In genomic region chr1:145281037-145281727, GRCh38 we compare ENCODE assay signal across 1 cellular context.
TF ChIP-seq lines count a peak whose summit lies in the region.
"Not testable (repeated sequence)": the region's sequence is repeated elsewhere in the genome, so short reads cannot be mapped to it uniquely, and the experiment has no call there.

No MANE protein-coding gene starts in this region.

TF ChIP-seq in HepG2, 621 proteins besides CTCF, POLR2A, EP300 and RAD21 (continued from another document and continues in another):
- TF ChIP-seq ARID5B (CRISPR knock-in tag; IDR thresholded peaks at IDR 0.05) (peak; percentile 33; the same call in 1 of the 2 replicates), THRA (CRISPR knock-in tag; IDR thresholded peaks at IDR 0.05; ENCODE audit: borderline replicate concordance) (0 out of 2 replicates have a peak, but pooled peaks have one; percentile 37), ZNF629 (CRISPR knock-in tag; conservative IDR thresholded peaks at IDR 0.05) (peak; percentile 46; the same call in 1 of the 2 replicates), ZNF12 (CRISPR knock-in tag; IDR thresholded peaks at IDR 0.05) (peak; percentile 70; the same call in 1 of the 2 replicates), ZKSCAN1 (IDR thresholded peaks at IDR 0.05; ENCODE audit: low read length) (0 out of 2 replicates have a peak, but pooled peaks have one; percentile 19), ZNF143 (CRISPR knock-in tag; IDR thresholded peaks at IDR 0.05) (peak; percentile 75), HNF1A (IDR thresholded peaks at IDR 0.05; ENCODE audit: low read depth) (0 out of 2 replicates have a peak, but pooled peaks have one; percentile 19), GATA4 (IDR thresholded peaks at IDR 0.05; ENCODE audit: borderline replicate concordance, low read depth) (peak; percentile 99), SAP130 (CRISPR knock-in tag; IDR thresholded peaks at IDR 0.05; ENCODE audit: low read depth) (peak; percentile 46; the same call in 1 of the 2 replicates), ISL2 (CRISPR knock-in tag; IDR thresholded peaks at IDR 0.05) (peak; percentile 14; the same call in 1 of the 2 replicates), POLR2G (IDR thresholded peaks at IDR 0.05; ENCODE audit: low read depth, low read length) (peak; percentile 96), TBL1XR1 (IDR thresholded peaks at IDR 0.05; ENCODE audit: borderline replicate concordance, low read length, partially characterized antibody) (peak; percentile 18), ZBTB33 (CRISPR knock-in tag; IDR thresholded peaks at IDR 0.05) (peak; percentile 28; the same call in 1 of the 2 replicates), DRAP1 (CRISPR knock-in tag; IDR thresholded peaks at IDR 0.05) (peak; percentile 42; the same call in 1 of the 2 replicates), ZNF331 (CRISPR knock-in tag; IDR thresholded peaks at IDR 0.05) (peak; percentile 68), MED8 (CRISPR knock-in tag; IDR thresholded peaks at IDR 0.05; ENCODE audit: insufficient replicate concordance) (peak; percentile 87), SNAPC5 (CRISPR knock-in tag; IDR thresholded peaks at IDR 0.05; ENCODE audit: borderline replicate concordance) (peak; percentile 99), MBD4 (IDR thresholded peaks at IDR 0.05; ENCODE audit: borderline replicate concordance, low read length) (0 out of 2 replicates have a peak, but pooled peaks have one; percentile 58), ZFP37 (CRISPR knock-in tag; IDR thresholded peaks at IDR 0.05; ENCODE audit: borderline replicate concordance) (0 out of 2 replicates have a peak, but pooled peaks have one; percentile 57), GABPA (CRISPR knock-in tag; IDR thresholded peaks at IDR 0.05; ENCODE audit: low read depth) (peak; percentile 25; the same call in 1 of the 2 replicates), SIX1 (CRISPR knock-in tag; IDR thresholded peaks at IDR 0.05; ENCODE audit: borderline replicate concordance) (peak; percentile 36; the same call in 1 of the 2 replicates), MAFK (conservative IDR thresholded peaks at IDR 0.05 in 1 of 2, IDR thresholded peaks at IDR 0.05 in 1 of 2; ENCODE audit: low read length in 2 of 2) (peak; percentile 68 to 73), HDAC1 (CRISPR knock-in tag; IDR thresholded peaks at IDR 0.05) (0 out of 2 replicates have a peak, but pooled peaks have one; percentile 17), HMGXB4 (CRISPR knock-in tag; IDR thresholded peaks at IDR 0.05; ENCODE audit: borderline replicate concordance in 1 of 2, low read depth in 1 of 2) (peak; percentile 20 to 24; a peak in 1 of 4 replicates), ZNF441 (CRISPR knock-in tag; IDR thresholded peaks at IDR 0.05; ENCODE audit: borderline replicate concordance) (0 out of 2 replicates have a peak, but pooled peaks have one; percentile 34), NFKBIZ (CRISPR knock-in tag; IDR thresholded peaks at IDR 0.05) (peak; percentile 46; the same call in 1 of the 2 replicates), NR2F2 (IDR thresholded peaks at IDR 0.05; ENCODE audit: borderline replicate concordance, low read depth) (peak; percentile 23; the same call in 1 of the 2 replicates), CREM (IDR thresholded peaks at IDR 0.05) (peak; percentile 66), KLF12 (CRISPR knock-in tag; IDR thresholded peaks at IDR 0.05; ENCODE audit: borderline replicate concordance) (peak; percentile 37; the same call in 1 of the 2 replicates), RBFOX2 (IDR thresholded peaks at IDR 0.05; ENCODE audit: low read depth, low read length) (peak; percentile 75), TFE3 (CRISPR knock-in tag; IDR thresholded peaks at IDR 0.05) (0 out of 2 replicates have a peak, but pooled peaks have one; percentile 29), FOSL2 (CRISPR knock-in tag; IDR thresholded peaks at IDR 0.05) (peak; percentile 53; the same call in 1 of the 2 replicates), ZEB1 (IDR thresholded peaks at IDR 0.05; ENCODE audit: insufficient replicate concordance, low read depth) (peak; percentile 75), GATAD1 (CRISPR knock-in tag; IDR thresholded peaks at IDR 0.05) (peak; percentile 65), ZNF264 (CRISPR knock-in tag; IDR thresholded peaks at IDR 0.05) (0 out of 2 replicates have a peak, but pooled peaks have one; percentile 31), YEATS4 (CRISPR knock-in tag; IDR thresholded peaks at IDR 0.05; ENCODE audit: borderline replicate concordance) (peak; percentile 47; the same call in 1 of the 2 replicates), CEBPG (CRISPR knock-in tag; IDR thresholded peaks at IDR 0.05) (peak; percentile 10; the same call in 1 of the 2 replicates), BCL6 (CRISPR knock-in tag; IDR thresholded peaks at IDR 0.05) (0 out of 2 replicates have a peak, but pooled peaks have one; percentile 49), ZSCAN9 (CRISPR knock-in tag; IDR thresholded peaks at IDR 0.05; ENCODE audit: borderline replicate concordance) (peak; percentile 65), JUNB (CRISPR knock-in tag; IDR thresholded peaks at IDR 0.05; ENCODE audit: borderline replicate concordance) (peak; percentile 74; the same call in 1 of the 2 replicates), MAFF (IDR thresholded peaks at IDR 0.05; ENCODE audit: low read depth, low read length) (peak; percentile 73), ZBTB21 (CRISPR knock-in tag; IDR thresholded peaks at IDR 0.05) (peak; percentile 61; the same call in 1 of the 2 replicates), SP2 (CRISPR knock-in tag; IDR thresholded peaks at IDR 0.05) (0 out of 2 replicates have a peak, but pooled peaks have one; percentile 19), ZNF740 (CRISPR knock-in tag; IDR thresholded peaks at IDR 0.05) (0 out of 2 replicates have a peak, but pooled peaks have one; percentile 44)
- not testable (repeated sequence) for TF ChIP-seq HNF1A (CRISPR knock-in tag; IDR thresholded peaks at IDR 0.05; ENCODE audit: borderline replicate concordance); GABPA (IDR thresholded peaks at IDR 0.05; ENCODE audit: low read depth, low read length); CREM (CRISPR knock-in tag; IDR thresholded peaks at IDR 0.05)
